In the genomic region with DNA sequence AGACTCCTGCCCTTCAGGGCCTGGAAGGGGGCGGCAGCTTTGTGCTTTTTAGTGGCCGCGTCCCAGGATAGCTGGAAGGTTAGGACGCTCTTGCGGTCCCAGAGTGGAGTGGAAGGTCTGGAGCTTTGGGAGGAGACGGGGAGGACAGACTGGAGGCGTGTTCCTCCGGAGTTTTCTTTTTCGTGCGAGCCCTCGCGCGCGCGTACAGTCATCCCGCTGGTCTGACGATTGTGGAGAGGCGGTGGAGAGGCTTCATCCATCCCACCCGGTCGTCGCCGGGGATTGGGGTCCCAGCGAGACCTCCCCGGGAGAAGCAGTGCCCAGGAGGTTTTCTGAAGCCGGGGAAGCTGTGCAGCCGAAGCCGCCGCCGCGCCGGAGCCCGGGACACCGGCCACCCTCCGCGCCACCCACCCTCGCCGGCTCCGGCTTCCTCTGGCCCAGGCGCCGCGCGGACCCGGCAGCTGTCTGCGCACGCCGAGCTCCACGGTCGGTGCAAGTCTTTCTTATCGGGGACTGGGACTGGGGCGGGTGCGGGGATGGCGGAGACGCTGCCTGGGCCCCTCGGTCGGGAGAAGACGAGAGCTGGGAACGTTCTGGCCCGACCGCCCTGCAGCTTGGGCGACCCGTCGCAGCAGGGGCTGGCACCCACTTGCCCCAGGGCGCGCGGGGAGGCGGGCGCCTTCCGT, we compare ENCODE assay signal across 8 cellular contexts. TPM values are rescaled to one million over a fixed set of nuclear protein-coding genes. Genes with fewer than 3 reads are reported as not detected.
DNase-seq lines count a peak whose midpoint lies in the region; ATAC-seq and TF ChIP-seq lines count a peak whose summit lies in the region.

A gene (plus strand): TSS at position 207 of the 686 bp plus-strand sequence. CDS start 4,585 bp downstream, outside the sequence.

- DNase-seq in Calu3 (peak; percentile 29), cardiac septum (ENCODE audit: low spot score) (no peak), posterior vena cava (ENCODE audit: low spot score) (peak; percentile 86), activated gamma-delta T cell (lab: John Stamatoyannopoulos, UW) (no peak), NCI-H1436 treated with DMSO at 0.1 percent for 48 hours (lab: John Stamatoyannopoulos, UW) (no peak), mesenteric fat pad (ENCODE audit: low spot score) (no peak)

- peaks cover 11% of the 10 kb centered on the region for H3K36me3 Mint-ChIP-seq in Calu3 (ENCODE audit: insufficient read depth, unreplicated experiment)

- H3K27ac Mint-ChIP-seq in Calu3 (ENCODE audit: unreplicated experiment) = no peak within 1 kb of the TSS

- no peaks in the 10 kb centered on the region for H3K27me3 Mint-ChIP-seq in Calu3 (ENCODE audit: unreplicated experiment)

- intact Hi-C loops in Calu3 (cut with micrococcal nuclease; ENCODE audit: unreplicated experiment) (no loop called here), cardiac septum (cut with DNase I) (loop anchor here (5.0 to 10.0 kb wide), 3 partner anchors 36 to 146 kb away; no protein-coding TSS in a partner anchor), posterior vena cava (cut with DNase I) (no loop called here)

- no peak for TF ChIP-seq CTCF in Calu3 (IDR thresholded peaks at IDR 0.05; ENCODE audit: unreplicated experiment)

- no TSS peak for BruUV-seq in Calu3 (replicated peaks; lab: Mats Ljungman, UMichigan)

- no peaks in the 10 kb centered on the region for H3K9me3 Mint-ChIP-seq in Calu3 (ENCODE audit: low read depth, unreplicated experiment)

- H3K4me3 Mint-ChIP-seq in Calu3 (ENCODE audit: low read depth, unreplicated experiment) = peak within 1 kb of the TSS; percentile 72

- CTCF ChIA-PET in Calu3 (lab: Charles Lee) = interaction anchor here (0.8 kb wide), 1 partner anchor 20 kb away, joined by 3 read pairs; no protein-coding TSS in a partner anchor

- H3K4me1 Mint-ChIP-seq in Calu3 (ENCODE audit: low read depth, unreplicated experiment) = no peaks in the 10 kb centered on the region

- ATAC-seq in SK-N-SH treated with all-trans-retinoic acid at 6 μM for 48 hours (peak; percentile 91), HG03460 (IDR thresholded peaks at IDR 0.05; ENCODE audit: unreplicated experiment) (no peak)

TF ChIP-seq in SK-N-SH treated with all-trans-retinoic acid at 6 μM for 48 hours, 23 proteins besides CTCF, POLR2A, EP300 and RAD21:
- no peak for TF ChIP-seq ZFP3 (CRISPR knock-in tag; IDR thresholded peaks at IDR 0.05)
- TF ChIP-seq ESRRG (CRISPR knock-in tag; IDR thresholded peaks at IDR 0.05) = no peak

RNA-seq across cellular contexts. Expression of the gene that starts here (rescaled TPM):
- total RNA-seq in Calu3 (2022) (0.29 and 0.71 TPM in 2 replicates), cardiac septum (15.4 TPM), posterior vena cava (10 to 100 TPM; 29.8 to 35.6 TPM), mesenteric fat pad (3.6 TPM)

Comparison
In these comparisons a context has a peak if more than half of its experiments do, and no peak if none do; other contexts are left out.
1. Peak in DNase-seq in Calu3; RNA of the gene not detected or under 1 TPM.